ENCODE assay signal across 11 cellular contexts in the genomic region with DNA sequence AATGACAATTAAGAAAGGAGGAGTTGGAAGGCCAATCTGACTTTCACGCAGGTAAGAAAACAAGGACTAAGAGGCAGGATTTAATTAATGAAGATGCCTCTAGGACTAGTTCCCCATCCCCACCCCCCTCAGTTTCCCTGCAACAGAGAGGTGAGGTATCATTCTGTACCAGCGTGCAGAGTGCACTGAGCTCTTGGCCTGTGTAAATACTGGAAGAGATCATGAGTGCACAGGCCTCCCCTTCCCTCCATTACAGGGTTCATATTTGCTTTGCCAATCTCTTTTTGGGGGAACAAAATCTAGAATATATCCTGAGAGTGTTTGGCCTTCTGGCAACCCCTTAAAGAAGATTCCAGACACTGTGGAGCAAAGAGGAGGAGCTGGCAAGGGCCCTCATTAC.
"Had no signal": no experiment of that assay in that cellular context is flagged by ENCODE, and none has a peak within 500 bp of the region (broad histone marks: within the 10 kb centered on the region; RNA-seq: fewer than 3 reads in every experiment).

No MANE protein-coding gene starts in this region.

- H3K4me1 ChIP-seq: HAP-1 had no signal

- ATAC-seq: GM23338, HCT116 had no signal

- DNase-seq: GM23248, GOT3, H7, H9, HCEC 1CT, HFFc6 had no signal

- FAIRE-seq: H1, H54 had no signal

- H3K27ac ChIP-seq: GM23248 had no signal

- H3K9ac ChIP-seq: GM23248 had no signal

- H3K4me2 ChIP-seq: GM23338 had no signal

- H3K9me3 ChIP-seq: HAP-1 had no signal

- H3K4me3 ChIP-seq: GM23248, GM23338, HAP-1 had no signal

- H3K36me3 ChIP-seq: HAP-1 had no signal

- H3K27ac Mint-ChIP-seq: GM23338, H9, HFFc6 had no signal

- H3K4me3 Mint-ChIP-seq: GM23338, H9, HFFc6 had no signal

- H2AFZ ChIP-seq: GM23248, GM23338 had no signal
